17 cellular contexts compared by ENCODE assay signal in the genomic region with DNA sequence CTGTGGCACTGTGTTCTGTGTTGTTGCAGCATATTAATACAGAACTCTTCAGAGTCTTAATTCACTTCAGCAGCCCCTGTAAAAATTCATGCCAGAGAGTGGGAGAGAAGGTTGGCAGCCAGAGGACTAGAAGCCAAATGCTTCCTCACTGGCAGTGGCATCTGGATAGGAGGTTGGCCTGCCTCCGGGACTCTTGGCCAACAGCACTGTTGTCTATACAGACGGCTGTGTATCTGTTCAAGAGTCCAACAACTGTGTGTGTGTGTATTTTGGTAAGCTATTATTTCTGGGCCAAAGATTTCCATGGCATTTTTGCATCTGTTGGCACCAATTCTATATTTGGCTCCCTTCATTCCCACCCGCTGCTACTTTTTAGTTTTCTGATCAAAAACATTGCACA.
DNase-seq lines count a peak whose midpoint lies in the region; TF ChIP-seq lines count a peak whose summit lies in the region.
"Had no signal": no experiment of that assay in that cellular context is flagged by ENCODE, and none has a peak within 500 bp of the region (broad histone marks: within the 10 kb centered on the region; RNA-seq: fewer than 3 reads in every experiment).

No MANE protein-coding gene starts in this region.

- no peak for TF ChIP-seq EP300 in sigmoid colon (IDR thresholded peaks at IDR 0.05)

- TF ChIP-seq CTCF in breast epithelium (IDR thresholded peaks at IDR 0.05) (no peak), sigmoid colon (IDR thresholded peaks at IDR 0.05) (no peak)

- peak; percentile 88 for DNase-seq in Ammon's horn (ENCODE audit: low spot score)
- DNase-seq in NCI-H446 (lab: John Stamatoyannopoulos, UW), result peak; percentile 38 to 71
- peak; percentile 43 to 90 (median 72) for DNase-seq in head of caudate nucleus
- peak in 45 of 56 donors; percentile 7 to 79 (median 51) for DNase-seq in nucleus accumbens (lab: John Stamatoyannopoulos, UW)
- DNase-seq in breast epithelium (ENCODE audit: low spot score in 2 of 2), result no peak
- no peak for DNase-seq in islet precursor cell
- DNase-seq in sigmoid colon, result no peak
- DNase-seq: AML-193; CD4-positive, CD25-positive, alpha-beta regulatory T cell; GOT3; MV-4-11; NCI-H1436; NCI-H2081 treated with DMSO at 0.1 percent for 48 hours; NCI-H2227 treated with DMSO at 0.1 percent for 48 hours; NCI-H526 treated with DMSO at 0.1 percent for 48 hours; PC-9; SHP77 had no signal

- H3K4me1 ChIP-seq in breast epithelium (no peaks in the 10 kb centered on the region), sigmoid colon (no peaks in the 10 kb centered on the region)

- H3K4me3 ChIP-seq in breast epithelium (no peak overlapping the region), sigmoid colon (no peak overlapping the region)
- H3K4me3 ChIP-seq: PC-9 had no signal

- TF ChIP-seq POLR2A in breast epithelium (IDR thresholded peaks at IDR 0.05) (no peak), sigmoid colon (IDR thresholded peaks at IDR 0.05) (no peak)

- H3K27ac ChIP-seq in breast epithelium, result no peak overlapping the region
- no peak overlapping the region for H3K27ac ChIP-seq in sigmoid colon
- H3K27ac ChIP-seq: PC-9 had no signal

- no peaks in the 10 kb centered on the region for H3K36me3 ChIP-seq in breast epithelium
- no peaks in the 10 kb centered on the region for H3K36me3 ChIP-seq in sigmoid colon

- H3K9me3 ChIP-seq in breast epithelium (no peaks in the 10 kb centered on the region), sigmoid colon (no peaks in the 10 kb centered on the region)

- intact Hi-C loops in head of caudate nucleus (cut with DNase I) (no loop called here), breast epithelium (cut with DNase I; ENCODE audit: low total_unique reads) (no loop called here), sigmoid colon (cut with DNase I) (no loop called here)

- WGBS in sigmoid colon, 2 donors, result 48 to 83% methylated on average over 3 of the region's 3 CpGs

- H3K27me3 ChIP-seq in breast epithelium (no peaks in the 10 kb centered on the region), sigmoid colon (no peaks in the 10 kb centered on the region)

Comparison
In these comparisons a context has a peak if more than half of its experiments do, and no peak if none do; other contexts are left out.
1. DNase-seq: peak in Ammon's horn (single experiment), NCI-H446 (2 of 2), head of caudate nucleus (42 of 42) and nucleus accumbens (45 of 56); none in breast epithelium (0 of 2), islet precursor cell (single experiment) and sigmoid colon (single experiment).